ENCODE assay signal across 8 cellular contexts in the genomic region with DNA sequence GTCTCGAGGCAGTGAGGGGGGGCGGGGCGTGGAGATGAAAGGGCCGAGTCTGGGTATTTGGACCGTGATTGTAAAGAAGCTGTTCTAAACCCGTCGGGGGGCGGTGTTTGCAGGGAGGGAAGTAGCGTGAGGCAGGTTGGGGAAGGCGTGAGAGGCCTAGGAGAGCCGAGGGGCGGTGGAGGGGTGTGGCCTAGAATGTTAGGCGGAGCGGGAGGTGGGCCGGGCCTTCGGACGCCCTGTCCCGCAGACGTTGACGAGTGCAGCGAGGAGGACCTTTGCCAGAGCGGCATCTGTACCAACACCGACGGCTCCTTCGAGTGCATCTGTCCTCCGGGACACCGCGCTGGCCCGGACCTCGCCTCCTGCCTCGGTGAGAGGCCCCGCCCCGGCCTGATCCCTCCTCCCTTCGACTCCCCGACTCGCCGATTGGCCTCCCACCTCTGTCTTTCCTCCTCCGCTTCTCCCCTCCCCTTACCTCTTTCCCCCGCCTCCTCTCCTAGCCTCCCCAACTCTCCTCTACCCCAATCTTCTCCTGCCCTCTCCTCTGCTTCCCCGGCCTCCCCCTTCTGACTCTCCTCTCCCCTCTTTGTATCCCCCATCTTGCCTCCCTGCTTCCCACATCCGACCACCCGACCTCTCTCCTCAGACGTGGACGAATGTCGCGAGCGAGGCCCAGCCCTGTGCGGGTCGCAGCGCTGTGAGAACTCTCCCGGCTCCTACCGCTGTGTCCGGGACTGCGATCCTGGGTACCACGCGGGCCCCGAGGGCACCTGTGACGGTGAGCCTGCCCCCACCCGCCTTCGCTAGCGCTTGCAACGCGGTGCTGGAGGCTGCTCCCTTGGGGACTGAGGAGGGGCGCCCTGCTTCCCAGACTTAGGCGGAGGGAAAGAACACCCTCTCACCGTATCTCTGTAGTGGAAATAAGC. TPM values are rescaled to one million over a fixed set of nuclear protein-coding genes. Genes with fewer than 3 reads are reported as not detected.
DNase-seq lines count a peak whose midpoint lies in the region; ATAC-seq and TF ChIP-seq lines count a peak whose summit lies in the region.

No MANE protein-coding gene starts in this region.

- peak overlapping the region; percentile 99 for H3K27ac Mint-ChIP-seq in T-helper 1 cell treated with Interleukin-12 subunit alpha and Interleukin-12 subunit beta and Interleukin-4 antibody, amounts not matched to agents 30 μg/mL and 1 μg/mL, for 36 hours

- no peaks in the 10 kb centered on the region for H3K27me3 Mint-ChIP-seq in T-helper 1 cell treated with Interleukin-12 subunit alpha and Interleukin-12 subunit beta and Interleukin-4 antibody, amounts not matched to agents 30 μg/mL and 1 μg/mL, for 36 hours (ENCODE audit: low read depth)

- no peaks in the 10 kb centered on the region for H4K20me1 ChIP-seq in MM.1S (ENCODE audit: insufficient read depth, low read length)

- peaks cover 9% of the 10 kb centered on the region; the same call in 1 of the 2 replicates for H3K9me3 ChIP-seq in AG04450 (ENCODE audit: control insufficient read depth, insufficient read depth, low read length)
- no peaks in the 10 kb centered on the region for H3K9me3 ChIP-seq in MM.1S (replicated peaks; ENCODE audit: insufficient read depth, low read length)

- H3K27me3 ChIP-seq in AG04450 (ENCODE audit: control insufficient read depth, insufficient read depth, low read length) = no peaks in the 10 kb centered on the region
- H3K27me3 ChIP-seq in MM.1S (replicated peaks; ENCODE audit: insufficient read depth, low read length) = no peaks in the 10 kb centered on the region

- peak overlapping the region; percentile 57 for H3K9ac ChIP-seq in MM.1S (ENCODE audit: low read length)

- H2AFZ ChIP-seq in MM.1S (ENCODE audit: low read length) = peak overlapping the region; percentile 87

- H3K4me2 ChIP-seq in MM.1S (ENCODE audit: low read depth, low read length) = peak overlapping the region; percentile 96

- peaks cover 35% of the 10 kb centered on the region for H3K4me1 Mint-ChIP-seq in T-helper 1 cell treated with Interleukin-12 subunit alpha and Interleukin-12 subunit beta and Interleukin-4 antibody, amounts not matched to agents 30 μg/mL and 1 μg/mL, for 36 hours (ENCODE audit: low read depth)

- H3K4me3 ChIP-seq in AG04450 (ENCODE audit: low read depth, low read length) = peak overlapping the region; percentile 88
- H3K4me3 ChIP-seq in MM.1S (ENCODE audit: low read length) = peak overlapping the region; percentile 81
- H3K4me3 ChIP-seq in iPS-11a (ENCODE audit: low read depth, low read length) = peak overlapping the region; percentile 88

- no peaks in the 10 kb centered on the region for H3K9me3 Mint-ChIP-seq in T-helper 1 cell treated with Interleukin-12 subunit alpha and Interleukin-12 subunit beta and Interleukin-4 antibody, amounts not matched to agents 30 μg/mL and 1 μg/mL, for 36 hours

- H3K79me2 ChIP-seq in MM.1S (ENCODE audit: low read length) = no peaks in the 10 kb centered on the region

- H3K4me3 Mint-ChIP-seq in T-helper 1 cell treated with Interleukin-12 subunit alpha and Interleukin-12 subunit beta and Interleukin-4 antibody, amounts not matched to agents 30 μg/mL and 1 μg/mL, for 36 hours = peak overlapping the region; percentile 99

- CTCF ChIA-PET in AG04450 (lab: Charles Lee) = interaction anchor here (1.5 to 4.4 kb wide), 2 partner anchors 21 to 192 kb away, joined by 3 to 53 read pairs; no protein-coding TSS in a partner anchor

- H3K27ac ChIP-seq in AG04450 (ENCODE audit: low read depth, low read length) (peak overlapping the region; percentile 95), MM.1S (ENCODE audit: low read length) (peak overlapping the region; percentile 35; the same call in 1 of the 2 replicates)

- H3F3A ChIP-seq in MM.1S (ENCODE audit: insufficient read depth, low read length) = peaks cover 3% of the 10 kb centered on the region; the same call in 1 of the 2 replicates

- peaks cover 3% of the 10 kb centered on the region for H3K36me3 Mint-ChIP-seq in T-helper 1 cell treated with Interleukin-12 subunit alpha and Interleukin-12 subunit beta and Interleukin-4 antibody, amounts not matched to agents 30 μg/mL and 1 μg/mL, for 36 hours (ENCODE audit: low read depth)

- no peaks in the 10 kb centered on the region for H3K9me2 ChIP-seq in MM.1S (replicated peaks; ENCODE audit: insufficient read depth, low read length)

- POLR2A ChIA-PET in AG04450 (lab: Yijun Ruan, JAX) = interaction anchor here (0.5 to 1.9 kb wide), 13 partner anchors 8 to 193 kb away, joined by 3 to 36 read pairs (median 7); partner anchors contain the start of genes BLVRB and SERTAD1

- no peaks in the 10 kb centered on the region for H3K36me3 ChIP-seq in MM.1S (replicated peaks; ENCODE audit: insufficient read depth, low read length)

- H3K4me1 ChIP-seq in MM.1S (ENCODE audit: low read length) = peaks cover 7% of the 10 kb centered on the region

- TF ChIP-seq CTCF in AG04450 (IDR thresholded peaks at IDR 0.05; ENCODE audit: low read depth, low read length) = no peak
- no peak for TF ChIP-seq CTCF in MM.1S (IDR thresholded peaks at IDR 0.05; ENCODE audit: low read length)

- peak; percentile 67 for DNase-seq in AG04450 (ENCODE audit: low read depth, low spot score)
- DNase-seq in MM.1S = peak; percentile 83
- DNase-seq in amniotic epithelial cell (ENCODE audit: low read depth) = peak; percentile 89
- DNase-seq in stimulated activated CD4-positive, alpha-beta T cell treated with anti-CD3 and anti-CD28 coated beads, Interleukin-12 subunit alpha, Interleukin-12 subunit beta, amount 100 ng/mL, for 48 hours (ENCODE audit: low read depth in 2 of 3, low spot score in 1 of 3) = peak; percentile 81 to 88 (median 86)
- DNase-seq in putamen (ENCODE audit: low spot score) = no peak

- ATAC-seq in GM19452 (IDR thresholded peaks at IDR 0.05; ENCODE audit: unreplicated experiment) = peak; percentile 46

RNA-seq across cellular contexts. Expression of gene LTBP4, which starts 12.8 kb away (rescaled TPM):
- polyA plus RNA-seq in AG04450 (2011; rRNA removed) = 41.3 and 70.3 TPM in 2 replicates
- 41.9 and 53.5 TPM in 2 replicates for polyA minus RNA-seq in AG04450 (2011; rRNA and poly(A)+ RNA removed)

RNA-seq across cellular contexts. Expression of gene SHKBP1, which starts 37.3 kb away (rescaled TPM):
- polyA plus RNA-seq in AG04450 (2011; rRNA removed) = 42.5 and 62.7 TPM in 2 replicates
- 65.5 and 108 TPM in 2 replicates for polyA minus RNA-seq in AG04450 (2011; rRNA and poly(A)+ RNA removed)
